ENCODE assay signal across 8 cellular contexts in the genomic region with DNA sequence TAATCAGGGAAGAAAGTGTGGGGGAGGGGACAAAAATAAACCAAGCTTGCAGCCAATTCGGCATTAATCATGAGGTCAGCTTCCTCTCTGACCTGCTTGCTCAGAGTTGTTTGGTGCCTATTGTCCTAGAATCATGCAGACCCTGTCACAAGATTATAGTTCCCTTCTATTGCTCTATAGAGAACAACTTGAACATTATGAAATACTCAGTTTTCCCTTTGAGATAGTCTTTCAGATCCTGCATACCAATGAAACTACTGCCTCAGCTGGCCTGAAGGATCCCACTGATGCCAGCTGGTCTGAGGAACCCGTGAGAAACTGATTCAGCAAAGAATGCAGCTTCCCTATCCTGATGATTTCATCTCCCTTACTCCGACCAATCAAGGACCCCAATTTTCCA. TPM values are rescaled to one million over a fixed set of nuclear protein-coding genes. Genes with fewer than 3 reads are reported as not detected.
DNase-seq lines count a peak whose midpoint lies in the region; ATAC-seq, FAIRE-seq and TF ChIP-seq lines count a peak whose summit lies in the region.

No MANE protein-coding gene starts in this region.

- TF ChIP-seq CTCF in gastroesophageal sphincter (IDR thresholded peaks at IDR 0.05) = no peak
- no peak for TF ChIP-seq CTCF in thyroid gland (IDR thresholded peaks at IDR 0.05)

- WGBS in GM23248 (ENCODE audit: low coverage in 1 of 2, low lambda C conversion rate in 2 of 2, missing lambda C conversion rate in 2 of 2), 2 experiments = 32 to 33% methylated on average over 3 of the region's 3 CpGs
- WGBS in gastroesophageal sphincter (ENCODE audit: low coverage in 1 of 2), 2 donors = 61 to 88% methylated on average over 2 to 3 of the region's 3 CpGs
- 65 to 71% methylated on average over 3 of the region's 3 CpGs for WGBS in thyroid gland, 2 donors
- WGBS in small intestine, 3 donors = 63 to 84% (median 74%) methylated on average over 3 of the region's 3 CpGs

- H3K36me3 Mint-ChIP-seq in activated CD4-positive, alpha-beta memory T cell treated with anti-CD3 and anti-CD28 coated beads, Interleukin-2, amount 10 ng/mL, durations not matched to agents 7 days and 5 days (ENCODE audit: low read depth) = no peaks in the 10 kb centered on the region

- TF ChIP-seq EP300 in gastroesophageal sphincter (IDR thresholded peaks at IDR 0.05) = no peak

- peak overlapping the region; percentile 85; the same call in 1 of the 2 replicates for H3K9ac ChIP-seq in GM23248
- H3K9ac ChIP-seq in rectal smooth muscle tissue (ENCODE audit: low read length) = no peak overlapping the region

- H3K9me3 ChIP-seq in GM23248 (ENCODE audit: low read depth) (no peaks in the 10 kb centered on the region), gastroesophageal sphincter (no peaks in the 10 kb centered on the region), thyroid gland (no peaks in the 10 kb centered on the region), small intestine (ENCODE audit: control insufficient read depth, low read depth) (no peaks in the 10 kb centered on the region)

- ATAC-seq in gastroesophageal sphincter = peak; percentile 45

- peaks cover 7% of the 10 kb centered on the region; the same call in 1 of the 2 replicates for H3F3A ChIP-seq in GM23248 (ENCODE audit: insufficient read depth)

- no peaks in the 10 kb centered on the region for H4K20me1 ChIP-seq in GM23248 (ENCODE audit: insufficient read depth)

- no peak overlapping the region for H3K27ac Mint-ChIP-seq in activated CD4-positive, alpha-beta memory T cell treated with anti-CD3 and anti-CD28 coated beads, Interleukin-2, amount 10 ng/mL, durations not matched to agents 7 days and 5 days

- H3K4me1 ChIP-seq in GM23248 (ENCODE audit: insufficient read depth) = peaks cover 13% of the 10 kb centered on the region
- peaks cover 0 to 21% (median 4%) of the 10 kb centered on the region in 3 donors for H3K4me1 ChIP-seq in gastroesophageal sphincter
- peaks cover 6% of the 10 kb centered on the region for H3K4me1 ChIP-seq in rectal smooth muscle tissue (ENCODE audit: control insufficient read depth, insufficient read depth, low read length)
- H3K4me1 ChIP-seq in thyroid gland = peaks cover 0 to 3% of the 10 kb centered on the region in 2 donors
- peaks cover 0 to 2% of the 10 kb centered on the region in 2 donors for H3K4me1 ChIP-seq in small intestine (ENCODE audit: control insufficient read depth in 2 of 2, insufficient read depth in 1 of 2, low read depth in 1 of 2, low read length in 1 of 2)

- H3K36me3 ChIP-seq in GM23248 (ENCODE audit: low read depth) (no peaks in the 10 kb centered on the region), gastroesophageal sphincter (peaks cover 0 to 13% of the 10 kb centered on the region in 2 donors), rectal smooth muscle tissue (ENCODE audit: control insufficient read depth, insufficient read depth, low read length) (no peaks in the 10 kb centered on the region), thyroid gland (peaks cover 0 to 5% of the 10 kb centered on the region in 2 donors), small intestine (ENCODE audit: control insufficient read depth in 2 of 2, insufficient read depth in 2 of 2, low read length in 2 of 2) (peaks cover 0 to 3% of the 10 kb centered on the region in 2 donors)

- no peaks in the 10 kb centered on the region for H3K79me2 ChIP-seq in GM23248 (ENCODE audit: insufficient read depth)

- no peak overlapping the region for H3K4me3 ChIP-seq in GM23248
- H3K4me3 ChIP-seq in gastroesophageal sphincter = no peak overlapping the region
- H3K4me3 ChIP-seq in rectal smooth muscle tissue (ENCODE audit: low read length) = no peak overlapping the region
- H3K4me3 ChIP-seq in thyroid gland (replicated peaks in 1 of 3) = no peak overlapping the region
- H3K4me3 ChIP-seq in small intestine (ENCODE audit: low read depth in 1 of 2, low read length in 2 of 2) = no peak overlapping the region

- POLR2A ChIA-PET in activated CD4-positive, alpha-beta memory T cell treated with anti-CD3 and anti-CD28 coated beads, Interleukin-2, amount 10 ng/mL, durations not matched to agents 7 days and 5 days (lab: Charles Lee) = interaction anchor here (1.6 to 2.3 kb wide), 2 partner anchors 8 to 11 kb away, joined by 3 to 7 read pairs; no protein-coding TSS in a partner anchor

- DNase-seq in GM23248 = peak; percentile 63
- no peak for DNase-seq in activated CD4-positive, alpha-beta memory T cell treated with anti-CD3 and anti-CD28 coated beads, Interleukin-2, amount 10 ng/mL, durations not matched to agents 7 days and 5 days
- DNase-seq in thyroid gland = no peak
- no peak for DNase-seq in cortex of kidney (lab: John Stamatoyannopoulos, UW)
- DNase-seq in NCI-H146 (lab: John Stamatoyannopoulos, UW) = no peak
- no peak for DNase-seq in small intestine

- H3K9me2 ChIP-seq in GM23248 (ENCODE audit: insufficient read depth) = no peaks in the 10 kb centered on the region

- in situ Hi-C loops in GM23248 (cut with MboI) = no loop called here

- no peaks in the 10 kb centered on the region for H3K27me3 ChIP-seq in GM23248 (replicated peaks; ENCODE audit: insufficient read depth)
- no peaks in the 10 kb centered on the region for H3K27me3 ChIP-seq in gastroesophageal sphincter
- H3K27me3 ChIP-seq in rectal smooth muscle tissue (ENCODE audit: control insufficient read depth, insufficient read depth, low read length) = no peaks in the 10 kb centered on the region
- no peaks in the 10 kb centered on the region for H3K27me3 ChIP-seq in thyroid gland
- no peaks in the 10 kb centered on the region for H3K27me3 ChIP-seq in small intestine (ENCODE audit: control insufficient read depth in 2 of 2, insufficient read depth in 2 of 2, low read length in 2 of 2)

- H3K27me3 Mint-ChIP-seq in activated CD4-positive, alpha-beta memory T cell treated with anti-CD3 and anti-CD28 coated beads, Interleukin-2, amount 10 ng/mL, durations not matched to agents 7 days and 5 days = no peaks in the 10 kb centered on the region

- no peak overlapping the region for H3K4me2 ChIP-seq in GM23248 (ENCODE audit: unreplicated experiment)

- intact Hi-C loops in thyroid gland (cut with DNase I) = no loop called here

- H3K27ac ChIP-seq in GM23248 (peak overlapping the region; percentile 75), gastroesophageal sphincter (peak overlapping the region in 3 of 4 donors; percentile 82 to 87 (median 85)), rectal smooth muscle tissue (ENCODE audit: low read depth, low read length) (peak overlapping the region; percentile 79), thyroid gland (no peak overlapping the region), small intestine (ENCODE audit: low read depth in 1 of 2, low read length in 1 of 2) (no peak overlapping the region)

- H3K4me3 Mint-ChIP-seq in activated CD4-positive, alpha-beta memory T cell treated with anti-CD3 and anti-CD28 coated beads, Interleukin-2, amount 10 ng/mL, durations not matched to agents 7 days and 5 days = peak overlapping the region; percentile 15

- TF ChIP-seq POLR2A in gastroesophageal sphincter (IDR thresholded peaks at IDR 0.05) (no peak), thyroid gland (IDR thresholded peaks at IDR 0.05) (no peak)

- peaks cover 20% of the 10 kb centered on the region for H3K4me1 Mint-ChIP-seq in activated CD4-positive, alpha-beta memory T cell treated with anti-CD3 and anti-CD28 coated beads, Interleukin-2, amount 10 ng/mL, durations not matched to agents 7 days and 5 days

- no peak for FAIRE-seq in small intestine (lab: Jason Lieb, UNC)

- H2AFZ ChIP-seq in GM23248 = peak overlapping the region; percentile 98

- CTCF ChIA-PET in activated CD4-positive, alpha-beta memory T cell treated with anti-CD3 and anti-CD28 coated beads, Interleukin-2, amount 10 ng/mL, durations not matched to agents 7 days and 5 days (lab: Charles Lee) = interaction anchor here (1.1 to 4.3 kb wide), 3 partner anchors 8 to 26 kb away, joined by 4 to 29 read pairs (median 4); no protein-coding TSS in a partner anchor

- no peaks in the 10 kb centered on the region for H3K9me3 Mint-ChIP-seq in activated CD4-positive, alpha-beta memory T cell treated with anti-CD3 and anti-CD28 coated beads, Interleukin-2, amount 10 ng/mL, durations not matched to agents 7 days and 5 days

RNA-seq across cellular contexts. Expression of a gene that starts 1.0 kb away (rescaled TPM):
- 7.0 and 8.0 TPM in 2 replicates for total RNA-seq in GM23248 (2014; rRNA removed; shearing (Covaris generic))
- polyA plus RNA-seq in GM23248 (2016; fragmentation: Nextera tagmentation; extraction: Ambion mirVana) = 2.8 and 4.5 TPM in 2 replicates
- total RNA-seq in activated CD4-positive, alpha-beta memory T cell treated with anti-CD3 and anti-CD28 coated beads, Interleukin-2, amount 10 ng/mL, durations not matched to agents 7 days and 5 days = 1 to 10 TPM in 1 of 2 experiments, under 1 TPM in 1; 0.90 to 1.1 TPM
- 10 to 100 TPM in 1 of 4 donors, 1 to 10 TPM in 3; 6.9 to 16.2 (median 8.6) TPM for total RNA-seq in gastroesophageal sphincter
- 10 to 100 TPM; 10.5 to 20.7 (median 17.5) TPM for total RNA-seq in thyroid gland
- 1 to 10 TPM in 1 of 3 donors, under 1 TPM in 2; 0.81 to 2.7 (median 0.89) TPM for polyA plus RNA-seq in small intestine

RNA-seq across cellular contexts. Expression of a gene that starts 31.2 kb away (rescaled TPM):
- total RNA-seq in GM23248 (2014; rRNA removed; shearing (Covaris generic)) = 0.11 and 0.13 TPM in 2 replicates
- 0.11 TPM in 1 of 2 replicates, not detected in the other for polyA plus RNA-seq in GM23248 (2016; fragmentation: Nextera tagmentation; extraction: Ambion mirVana)
- total RNA-seq in activated CD4-positive, alpha-beta memory T cell treated with anti-CD3 and anti-CD28 coated beads, Interleukin-2, amount 10 ng/mL, durations not matched to agents 7 days and 5 days = not detected
- total RNA-seq in gastroesophageal sphincter = 10 to 100 TPM in 2 of 4 donors, 1 to 10 TPM in 1, under 1 TPM in 1; 0.69 to 16.2 (median 7.8) TPM
- 1 to 10 TPM; 1.9 to 4.9 (median 2.7) TPM for total RNA-seq in thyroid gland
- polyA plus RNA-seq in small intestine = 1 to 10 TPM in 2 of 3 donors, under 1 TPM in 1; 0.31 to 2.7 (median 1.6) TPM

Comparison
In these comparisons a context has a peak if more than half of its experiments do, and no peak if none do; other contexts are left out.
1. H3K27ac ChIP-seq: peak in GM23248 (single experiment), gastroesophageal sphincter (3 of 4) and rectal smooth muscle tissue (single experiment); none in thyroid gland (0 of 3) and small intestine (0 of 2).